8 cellular contexts compared by ENCODE assay signal in the genomic region with DNA sequence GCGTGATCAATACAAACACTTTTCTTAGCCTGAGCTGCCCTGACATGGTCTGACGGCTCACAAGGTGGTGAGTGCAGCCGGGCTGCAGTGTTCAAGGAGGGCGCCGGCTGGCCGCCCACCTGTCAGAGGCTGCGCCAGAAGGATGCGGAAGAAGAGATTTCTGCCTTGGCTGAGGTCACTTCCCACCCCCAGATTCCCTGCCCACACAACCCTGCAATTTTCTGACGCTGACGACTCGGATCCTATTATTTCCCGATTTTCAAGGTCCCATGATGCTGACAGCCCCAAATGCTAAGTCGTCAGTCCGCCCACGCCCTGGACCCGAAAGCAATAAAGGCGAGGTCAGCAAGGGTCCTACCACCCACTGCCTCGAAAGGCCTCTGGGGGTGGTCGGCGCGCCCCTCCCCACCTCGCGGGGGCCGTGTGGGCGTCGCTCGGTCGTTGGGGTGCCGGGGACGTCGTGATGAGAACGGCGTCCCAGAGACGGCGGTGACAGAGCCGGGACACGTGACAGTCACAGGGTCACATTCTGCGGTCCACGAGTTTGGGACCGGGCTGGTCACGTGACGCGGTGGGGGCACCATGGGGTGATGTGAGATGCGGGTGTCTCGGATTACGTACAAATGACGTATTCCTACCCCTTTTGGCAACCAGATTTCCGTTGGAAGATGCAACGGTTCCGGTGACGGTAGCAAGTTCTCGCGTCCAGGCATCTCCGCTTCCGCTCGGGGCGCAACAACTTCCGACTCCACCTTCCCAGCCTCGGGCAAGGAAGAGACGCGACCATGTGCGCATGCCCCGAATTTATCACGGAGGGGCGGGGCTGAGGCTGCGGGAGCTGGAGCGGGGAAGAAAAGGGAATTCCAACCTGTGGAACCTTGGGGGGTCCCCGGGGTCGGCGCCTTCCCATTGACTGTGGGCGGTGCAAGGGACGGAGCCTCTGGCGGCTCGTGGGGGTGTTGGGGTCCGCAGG. TPM values are rescaled to one million over a fixed set of nuclear protein-coding genes. Genes with fewer than 3 reads are reported as not detected.
DNase-seq lines count a peak whose midpoint lies in the region; ATAC-seq and TF ChIP-seq lines count a peak whose summit lies in the region.

A gene with protein sequence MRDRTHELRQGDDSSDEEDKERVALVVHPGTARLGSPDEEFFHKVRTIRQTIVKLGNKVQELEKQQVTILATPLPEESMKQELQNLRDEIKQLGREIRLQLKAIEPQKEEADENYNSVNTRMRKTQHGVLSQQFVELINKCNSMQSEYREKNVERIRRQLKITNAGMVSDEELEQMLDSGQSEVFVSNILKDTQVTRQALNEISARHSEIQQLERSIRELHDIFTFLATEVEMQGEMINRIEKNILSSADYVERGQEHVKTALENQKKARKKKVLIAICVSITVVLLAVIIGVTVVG (plus strand): TSS at position 823 of the 973 bp plus-strand sequence. CDS start 248 bp downstream, outside the sequence.

- peak; percentile 94 for ATAC-seq in gastroesophageal sphincter

- H3K4me3 Mint-ChIP-seq in activated naive CD4-positive, alpha-beta T cell treated with anti-CD3 and anti-CD28 coated beads, Interleukin-2, amount 10 ng/mL, durations not matched to agents 7 days and 5 days, result peak within 1 kb of the TSS; percentile 95

- WGBS in gastroesophageal sphincter (ENCODE audit: low coverage in 1 of 2), 2 donors, result 1 to 2% methylated on average over 18 to 20 of the region's 75 CpGs

- H3K36me3 ChIP-seq in SK-N-MC (ENCODE audit: insufficient read depth, low read length) (no peaks in the 10 kb centered on the region), gastroesophageal sphincter (peaks cover 0 to 34% of the 10 kb centered on the region in 2 donors)

- no peak for TF ChIP-seq POLR2A in gastroesophageal sphincter (IDR thresholded peaks at IDR 0.05)

- CTCF ChIA-PET in activated naive CD4-positive, alpha-beta T cell treated with anti-CD3 and anti-CD28 coated beads, Interleukin-2, amount 10 ng/mL, durations not matched to agents 7 days and 5 days (lab: Charles Lee), result no interaction called here

- no peak for TF ChIP-seq EP300 in gastroesophageal sphincter (IDR thresholded peaks at IDR 0.05)

- H3K4me3 ChIP-seq in HFF-Myc (replicated peaks; ENCODE audit: low read depth, low read length) (peak within 1 kb of the TSS; percentile 81), SK-N-MC (peak within 1 kb of the TSS; percentile 88), gastroesophageal sphincter (peak within 1 kb of the TSS; percentile 70 to 81)

- DNase-seq in GF-D8 (lab: John Stamatoyannopoulos, UW), result peak; percentile 95
- DNase-seq in HFF-Myc (ENCODE audit: extremely low read depth, low read depth), result peak; percentile 96
- DNase-seq in NAMALWA (ENCODE audit: low spot score), result peak; percentile 98
- peak; percentile 72 for DNase-seq in SK-N-MC (ENCODE audit: low read depth, low spot score)
- DNase-seq in activated naive CD4-positive, alpha-beta T cell treated with anti-CD3 and anti-CD28 coated beads, Interleukin-2, amount 10 ng/mL, durations not matched to agents 7 days and 5 days, result peak; percentile 99
- DNase-seq in non-pigmented ciliary epithelial cell (ENCODE audit: low read depth), result peak; percentile 92
- DNase-seq in superior temporal gyrus (ENCODE audit: extremely low spot score), result peak; percentile 99

- peaks cover 0 to 37% (median 4%) of the 10 kb centered on the region in 3 donors for H3K4me1 ChIP-seq in gastroesophageal sphincter

- no peaks in the 10 kb centered on the region for H3K9me3 ChIP-seq in SK-N-MC (ENCODE audit: low read depth, low read length)
- H3K9me3 ChIP-seq in gastroesophageal sphincter, result no peaks in the 10 kb centered on the region

- peaks cover 23% of the 10 kb centered on the region for H3K4me1 Mint-ChIP-seq in activated naive CD4-positive, alpha-beta T cell treated with anti-CD3 and anti-CD28 coated beads, Interleukin-2, amount 10 ng/mL, durations not matched to agents 7 days and 5 days

- peak within 1 kb of the TSS; percentile 96 for H3K27ac Mint-ChIP-seq in activated naive CD4-positive, alpha-beta T cell treated with anti-CD3 and anti-CD28 coated beads, Interleukin-2, amount 10 ng/mL, durations not matched to agents 7 days and 5 days

- no peaks in the 10 kb centered on the region for H3K9me3 Mint-ChIP-seq in activated naive CD4-positive, alpha-beta T cell treated with anti-CD3 and anti-CD28 coated beads, Interleukin-2, amount 10 ng/mL, durations not matched to agents 7 days and 5 days

- no peaks in the 10 kb centered on the region for H3K27me3 ChIP-seq in gastroesophageal sphincter

- TF ChIP-seq CTCF in HFF-Myc (IDR thresholded peaks at IDR 0.05; ENCODE audit: low read depth, low read length, missing control alignments), result no peak
- no peak for TF ChIP-seq CTCF in gastroesophageal sphincter (IDR thresholded peaks at IDR 0.05)

- H3K9ac ChIP-seq in SK-N-MC (ENCODE audit: insufficient read length), result peak within 1 kb of the TSS; percentile 81

- H3K36me3 Mint-ChIP-seq in activated naive CD4-positive, alpha-beta T cell treated with anti-CD3 and anti-CD28 coated beads, Interleukin-2, amount 10 ng/mL, durations not matched to agents 7 days and 5 days, result peaks cover 14% of the 10 kb centered on the region

- H3K27ac ChIP-seq in SK-N-MC (peak within 1 kb of the TSS; percentile 67; the same call in 1 of the 2 replicates), gastroesophageal sphincter (peak within 1 kb of the TSS; percentile 79 to 96 (median 94))

- H3K27me3 Mint-ChIP-seq in activated naive CD4-positive, alpha-beta T cell treated with anti-CD3 and anti-CD28 coated beads, Interleukin-2, amount 10 ng/mL, durations not matched to agents 7 days and 5 days, result no peaks in the 10 kb centered on the region

RNA-seq across cellular contexts. Expression of the gene that starts here (rescaled TPM):
- total RNA-seq in gastroesophageal sphincter, result 10 to 100 TPM; 32.2 to 40.6 (median 37.2) TPM

Comparison
In these comparisons a context has a peak if more than half of its experiments do, and no peak if none do; other contexts are left out.
1. Peak in every context shown above with its lines: DNase-seq, ATAC-seq, H3K4me3 ChIP-seq and H3K27ac ChIP-seq.